Comparison of ENCODE assay signal across 8 cellular contexts in genomic region chr1:235845656-235846107, GRCh38. TPM values are rescaled to one million over a fixed set of nuclear protein-coding genes. Genes with fewer than 3 reads are reported as not detected.
A peak's percentile ranks its signal among the peaks of the same experiment; 100 is the strongest.
DNase-seq lines count a peak whose midpoint lies in the region; ATAC-seq and TF ChIP-seq lines count a peak whose summit lies in the region.
"Not testable (repeated sequence)": the region's sequence is repeated elsewhere in the genome, so short reads cannot be mapped to it uniquely, and the experiment has no call there.

No MANE protein-coding gene starts in this region.

- H3K36me3 Mint-ChIP-seq in activated T-helper 2 cell treated with anti-CD3 and anti-CD28 coated beads, Interferon-gamma antibody, Interleukin-2, Interleukin-4, amounts not matched to agents 10 μg/mL and 5 μg/mL and 100 μg/mL, durations not matched to agents 14 hours and 24 hours and 36 hours (ENCODE audit: low read depth): peaks cover 57% of the 10 kb centered on the region
- H3K36me3 Mint-ChIP-seq in endothelial cell (ENCODE audit: low read depth, unreplicated experiment): not testable (repeated sequence)

- H3K27ac ChIP-seq in smooth muscle cell (ENCODE audit: low read depth): not testable (repeated sequence)

- not testable (repeated sequence) for H3K4me2 ChIP-seq in Loucy (ENCODE audit: low read depth, low read length, poor library complexity, severe bottlenecking); smooth muscle cell

- intact Hi-C loops in activated T-helper 2 cell treated with anti-CD3 and anti-CD28 coated beads, Interferon-gamma antibody, Interleukin-2, Interleukin-4, amounts not matched to agents 10 μg/mL and 5 μg/mL and 100 μg/mL, durations not matched to agents 14 hours and 24 hours and 36 hours (cut with micrococcal nuclease); left colon (cut with DNase I, micrococcal nuclease): not testable (repeated sequence)

- H3K27me3 ChIP-seq in BE2C; Loucy (ENCODE audit: insufficient read depth, low read length, poor library complexity, severe bottlenecking); smooth muscle cell (ENCODE audit: low read depth): not testable (repeated sequence)

- TF ChIP-seq CTCF in BE2C (IDR thresholded peaks at IDR 0.05; ENCODE audit: low read depth, low read length) (peak; percentile 27; the same call in 1 of the 2 replicates), GM12873 (IDR thresholded peaks at IDR 0.05; ENCODE audit: insufficient read depth, low read depth, low read length, missing control alignments) (peak; percentile 28), Loucy (conservative IDR thresholded peaks at IDR 0.05; ENCODE audit: low read length) (peak; percentile 49), endothelial cell (IDR thresholded peaks at IDR 0.05; ENCODE audit: unreplicated experiment) (peak; percentile 32), smooth muscle cell (IDR thresholded peaks at IDR 0.05; ENCODE audit: borderline replicate concordance, insufficient read depth, poor library complexity, severe bottlenecking) (peak; percentile 13)

- peak; percentile 10 for ATAC-seq in left colon

- H3K9me2 ChIP-seq in Loucy (replicated peaks; ENCODE audit: low read depth, low read length): not testable (repeated sequence)

- H3K4me3 Mint-ChIP-seq in activated T-helper 2 cell treated with anti-CD3 and anti-CD28 coated beads, Interferon-gamma antibody, Interleukin-2, Interleukin-4, amounts not matched to agents 10 μg/mL and 5 μg/mL and 100 μg/mL, durations not matched to agents 14 hours and 24 hours and 36 hours (ENCODE audit: low read depth): peak overlapping the region; percentile 7
- not testable (repeated sequence) for H3K4me3 Mint-ChIP-seq in endothelial cell (ENCODE audit: unreplicated experiment)

- peak overlapping the region; percentile 40 for H3K27ac Mint-ChIP-seq in activated T-helper 2 cell treated with anti-CD3 and anti-CD28 coated beads, Interferon-gamma antibody, Interleukin-2, Interleukin-4, amounts not matched to agents 10 μg/mL and 5 μg/mL and 100 μg/mL, durations not matched to agents 14 hours and 24 hours and 36 hours
- not testable (repeated sequence) for H3K27ac Mint-ChIP-seq in endothelial cell (ENCODE audit: unreplicated experiment)

- H4K20me1 ChIP-seq in Loucy (ENCODE audit: insufficient read depth, low read length, poor library complexity, severe bottlenecking): not testable (repeated sequence)
- peaks cover 21% of the 10 kb centered on the region for H4K20me1 ChIP-seq in smooth muscle cell (ENCODE audit: low read depth)

- 79% methylated on average over 5 of the region's 5 CpGs for WGBS in smooth muscle cell (ENCODE audit: low lambda C conversion rate)

- H2AFZ ChIP-seq in Loucy (ENCODE audit: low read length); smooth muscle cell (ENCODE audit: low read depth): not testable (repeated sequence)

- H3K36me3 ChIP-seq in BE2C; Loucy (ENCODE audit: insufficient read depth, low read length); smooth muscle cell (ENCODE audit: low read depth): not testable (repeated sequence)

- not testable (repeated sequence) for H3K9me3 ChIP-seq in BE2C; Loucy (ENCODE audit: insufficient read depth, low read depth, low read length); smooth muscle cell (replicated peaks; ENCODE audit: low read depth)

- peaks cover 15% of the 10 kb centered on the region; the same call in 1 of the 2 replicates for H3K4me1 ChIP-seq in BE2C
- H3K4me1 ChIP-seq in Loucy (ENCODE audit: insufficient read depth, low read length, poor library complexity, severe bottlenecking); smooth muscle cell (ENCODE audit: low read depth): not testable (repeated sequence)

- H3K4me1 Mint-ChIP-seq in activated T-helper 2 cell treated with anti-CD3 and anti-CD28 coated beads, Interferon-gamma antibody, Interleukin-2, Interleukin-4, amounts not matched to agents 10 μg/mL and 5 μg/mL and 100 μg/mL, durations not matched to agents 14 hours and 24 hours and 36 hours (ENCODE audit: low read depth): peaks cover 66% of the 10 kb centered on the region
- H3K4me1 Mint-ChIP-seq in endothelial cell (ENCODE audit: unreplicated experiment): not testable (repeated sequence)

- peaks cover 13% of the 10 kb centered on the region for H3K9me3 Mint-ChIP-seq in activated T-helper 2 cell treated with anti-CD3 and anti-CD28 coated beads, Interferon-gamma antibody, Interleukin-2, Interleukin-4, amounts not matched to agents 10 μg/mL and 5 μg/mL and 100 μg/mL, durations not matched to agents 14 hours and 24 hours and 36 hours
- H3K9me3 Mint-ChIP-seq in endothelial cell (ENCODE audit: unreplicated experiment): not testable (repeated sequence)

- not testable (repeated sequence) for H3F3A ChIP-seq in Loucy (ENCODE audit: low read depth); smooth muscle cell (ENCODE audit: low read depth)

- not testable (repeated sequence) for DNase-seq in BE2C; activated T-helper 2 cell treated with anti-CD3 and anti-CD28 coated beads, Interferon-gamma antibody, Interleukin-2, Interleukin-4, amounts not matched to agents 10 μg/mL and 5 μg/mL and 100 μg/mL, durations not matched to agents 14 hours and 24 hours and 36 hours (ENCODE audit: low spot score); endothelial cell (ENCODE audit: low spot score); left colon; smooth muscle cell (lab: John Stamatoyannopoulos, UW; ENCODE audit: unreplicated experiment)
- DNase-seq in SIG-M5 treated with dmso at 0.1 percent for 504 hours (lab: John Stamatoyannopoulos, UW; ENCODE audit: unreplicated experiment): peak; percentile 40

- H3K27me3 Mint-ChIP-seq in activated T-helper 2 cell treated with anti-CD3 and anti-CD28 coated beads, Interferon-gamma antibody, Interleukin-2, Interleukin-4, amounts not matched to agents 10 μg/mL and 5 μg/mL and 100 μg/mL, durations not matched to agents 14 hours and 24 hours and 36 hours (ENCODE audit: low read depth); endothelial cell (ENCODE audit: unreplicated experiment): not testable (repeated sequence)

- not testable (repeated sequence) for H3K4me3 ChIP-seq in BE2C (ENCODE audit: low read depth, low read length); Loucy (ENCODE audit: low read length, poor library complexity, severe bottlenecking); smooth muscle cell

- not testable (repeated sequence) for H3K79me2 ChIP-seq in Loucy (ENCODE audit: insufficient read depth, low read length)
- H3K79me2 ChIP-seq in smooth muscle cell (ENCODE audit: low read depth): peaks cover 23% of the 10 kb centered on the region

- H3K9ac ChIP-seq in Loucy (ENCODE audit: low read depth, low read length, poor library complexity, severe bottlenecking); smooth muscle cell (ENCODE audit: low read depth): not testable (repeated sequence)

RNA-seq across cellular contexts. Expression of gene LYST, which starts 21.0 kb away (rescaled TPM):
- polyA plus RNA-seq in BE2C (2012; ENCODE audit: insufficient read depth, insufficient read length, low read depth): 8.4 TPM
- 98.6 and 110 TPM in 2 replicates for total RNA-seq in activated T-helper 2 cell treated with anti-CD3 and anti-CD28 coated beads, Interferon-gamma antibody, Interleukin-2, Interleukin-4, amounts not matched to agents 10 μg/mL and 5 μg/mL and 100 μg/mL, durations not matched to agents 14 hours and 24 hours and 36 hours
- total RNA-seq in endothelial cell (ENCODE audit: unreplicated experiment) (7.4 TPM), left colon (10 to 100 TPM; 22.4 to 31.1 TPM), smooth muscle cell (13.5 and 18.8 TPM in 2 replicates)
- 2.2 and 4.5 TPM in 2 replicates for polyA plus RNA-seq in smooth muscle cell
